Comparison of ENCODE assay signal across 31 cellular contexts in genomic region chr12:87768884-87769283, GRCh38.
"Had no signal": no experiment of that assay in that cellular context is flagged by ENCODE, and none has a peak within 500 bp of the region (broad histone marks: within the 10 kb centered on the region; RNA-seq: fewer than 3 reads in every experiment).

No MANE protein-coding gene starts in this region.

- H3K27ac ChIP-seq: neural progenitor cell, ovary, parathyroid adenoma, psoas muscle, right lobe of liver, sigmoid colon, skin epidermis, spleen, stomach, thoracic aorta, thyroid gland, tibial nerve, upper lobe of left lung, vagina had no signal

- H3K4me1 Mint-ChIP-seq: natural killer cell; nephron; stimulated activated effector memory CD8-positive, alpha-beta T cell treated with anti-CD3 and anti-CD28 coated beads, Interleukin-12 subunit alpha, Interleukin-12 subunit beta, amount 100 ng/mL, for 72 hours; stimulated activated naive B cell treated with anti-CD40 and anti-IgM and Interleukin-4, amounts not matched to agents 10 μg/mL and 1 μg/mL and 100 μg/mL, for 72 hours had no signal

- H3K4me3 Mint-ChIP-seq: natural killer cell; nephron; neural progenitor cell; stimulated activated effector memory CD8-positive, alpha-beta T cell treated with anti-CD3 and anti-CD28 coated beads, Interleukin-12 subunit alpha, Interleukin-12 subunit beta, amount 100 ng/mL, for 72 hours; stimulated activated naive B cell treated with anti-CD40 and anti-IgM and Interleukin-4, amounts not matched to agents 10 μg/mL and 1 μg/mL and 100 μg/mL, for 72 hours; stimulated activated naive CD8-positive, alpha-beta T cell treated with anti-CD3 and anti-CD28 coated beads, Interleukin-15, Interleukin-2, amounts not matched to agents 100 ng/mL and 50 ng/mL, for 24 hours had no signal

- H3K36me3 Mint-ChIP-seq: natural killer cell; neural progenitor cell; stimulated activated effector memory CD8-positive, alpha-beta T cell treated with anti-CD3 and anti-CD28 coated beads, Interleukin-12 subunit alpha, Interleukin-12 subunit beta, amount 100 ng/mL, for 72 hours; stimulated activated naive B cell treated with anti-CD40 and anti-IgM and Interleukin-4, amounts not matched to agents 10 μg/mL and 1 μg/mL and 100 μg/mL, for 72 hours had no signal

- H3K27ac Mint-ChIP-seq: natural killer cell; nephron; neural progenitor cell; progenitor cell of endocrine pancreas; stimulated activated effector memory CD8-positive, alpha-beta T cell treated with anti-CD3 and anti-CD28 coated beads, Interleukin-12 subunit alpha, Interleukin-12 subunit beta, amount 100 ng/mL, for 72 hours; stimulated activated naive B cell treated with anti-CD40 and anti-IgM and Interleukin-4, amounts not matched to agents 10 μg/mL and 1 μg/mL and 100 μg/mL, for 72 hours; stimulated activated naive CD8-positive, alpha-beta T cell treated with anti-CD3 and anti-CD28 coated beads, Interleukin-15, Interleukin-2, amounts not matched to agents 100 ng/mL and 50 ng/mL, for 24 hours had no signal

- H3K79me2 ChIP-seq: parathyroid adenoma had no signal

- H3K4me2 ChIP-seq: neural progenitor cell, smooth muscle cell had no signal

- H3K4me3 ChIP-seq: neural progenitor cell, ovary, psoas muscle, right lobe of liver, sigmoid colon, skin epidermis, smooth muscle cell, spleen, stomach, thoracic aorta, thyroid gland, tibial nerve, upper lobe of left lung, vagina had no signal

- H3K9me3 Mint-ChIP-seq: nephron; neural progenitor cell; stimulated activated naive CD8-positive, alpha-beta T cell treated with anti-CD3 and anti-CD28 coated beads, Interleukin-15, Interleukin-2, amounts not matched to agents 100 ng/mL and 50 ng/mL, for 24 hours had no signal

- H3K27me3 Mint-ChIP-seq: progenitor cell of endocrine pancreas; stimulated activated naive B cell treated with anti-CD40 and anti-IgM and Interleukin-4, amounts not matched to agents 10 μg/mL and 1 μg/mL and 100 μg/mL, for 72 hours; stimulated activated naive CD8-positive, alpha-beta T cell treated with anti-CD3 and anti-CD28 coated beads, Interleukin-15, Interleukin-2, amounts not matched to agents 100 ng/mL and 50 ng/mL, for 24 hours had no signal

- H3K36me3 ChIP-seq: neural progenitor cell, ovary, right lobe of liver, sigmoid colon, spleen, stomach, thoracic aorta, thyroid gland, tibial nerve, upper lobe of left lung, vagina had no signal

- H3K27me3 ChIP-seq: neural progenitor cell, ovary, right lobe of liver, sigmoid colon, spleen, stomach, thyroid gland, tibial nerve, upper lobe of left lung, vagina had no signal

- H3K9me3 ChIP-seq: ovary, psoas muscle, right lobe of liver, sigmoid colon, stomach, thoracic aorta, thyroid gland, tibial nerve, upper lobe of left lung, vagina had no signal

- H2AFZ ChIP-seq: parathyroid adenoma had no signal

- ATAC-seq: natural killer cell; psoas muscle; right cardiac atrium; right lobe of liver; stimulated activated effector memory CD8-positive, alpha-beta T cell treated with anti-CD3 and anti-CD28 coated beads, Interleukin-12 subunit alpha, Interleukin-12 subunit beta, amount 100 ng/mL, for 72 hours; stimulated activated naive B cell treated with anti-CD40 and anti-IgM and Interleukin-4, amounts not matched to agents 10 μg/mL and 1 μg/mL and 100 μg/mL, for 72 hours had no signal

- H3K4me1 ChIP-seq: neural progenitor cell, parathyroid adenoma, psoas muscle, right lobe of liver, sigmoid colon, spleen, stomach, thyroid gland, tibial nerve, upper lobe of left lung, vagina had no signal

- DNase-seq: natural killer cell; occipital lobe; ovary; posterior cingulate gyrus; psoas muscle; right cardiac atrium; right lobe of liver; sigmoid colon; spleen; stimulated activated CD4-positive, alpha-beta T cell treated with anti-CD3 and anti-CD28 coated beads, Interleukin-12 subunit alpha, Interleukin-12 subunit beta, amount 100 ng/mL, for 4 hours; stimulated activated CD4-positive, alpha-beta T cell treated with anti-CD3 and anti-CD28 coated beads, Interleukin-2, amount 100 ng/mL, for 24 hours; stimulated activated CD4-positive, alpha-beta T cell treated with anti-CD3 and anti-CD28 coated beads, Interleukin-2, amount 100 ng/mL, for 48 hours; stimulated activated CD4-positive, alpha-beta T cell treated with anti-CD3 and anti-CD28 coated beads, Interleukin-4, amount 100 ng/mL, for 24 hours; stimulated activated naive B cell treated with anti-CD40 and anti-IgM and Interleukin-4, amounts not matched to agents 10 μg/mL and 1 μg/mL and 100 μg/mL, for 72 hours; stimulated activated naive CD4-positive, alpha-beta T cell treated with Interleukin-2 at 50 U/mL for 16 hours; stomach; thyroid gland; trophoblast cell; upper lobe of left lung had no signal

- FAIRE-seq: urothelium cell line had no signal
